9 cellular contexts compared by ENCODE assay signal in the genomic region with DNA sequence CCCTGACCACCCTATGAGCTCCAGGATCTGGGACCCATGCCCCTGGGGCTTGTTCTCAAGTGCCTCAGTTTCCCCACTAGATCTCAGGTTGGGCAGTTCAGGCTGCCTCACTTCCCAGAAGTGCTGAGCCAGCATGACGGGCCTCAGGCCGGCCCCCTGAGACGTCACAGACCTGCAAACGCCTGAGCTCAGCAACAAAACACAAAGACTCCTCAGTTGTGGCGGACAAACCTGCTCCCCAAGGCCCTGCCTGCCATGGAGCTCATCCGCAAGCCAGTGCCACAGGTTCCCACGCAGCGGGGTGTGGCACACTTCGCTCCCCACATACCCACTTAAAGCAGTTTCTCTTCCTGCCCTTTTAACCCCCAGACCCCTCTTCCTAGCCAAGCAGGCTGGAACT. TPM values are rescaled to one million over a fixed set of nuclear protein-coding genes. Genes with fewer than 3 reads are reported as not detected.
DNase-seq lines count a peak whose midpoint lies in the region; FAIRE-seq and TF ChIP-seq lines count a peak whose summit lies in the region.
"Had no signal": no experiment of that assay in that cellular context is flagged by ENCODE, and none has a peak within 500 bp of the region (broad histone marks: within the 10 kb centered on the region; RNA-seq: fewer than 3 reads in every experiment).

No MANE protein-coding gene starts in this region.

- H3K4me2 ChIP-seq in Loucy (ENCODE audit: low read depth, low read length, poor library complexity, severe bottlenecking), result peak overlapping the region; percentile 64
- peak overlapping the region; percentile 66 for H3K4me2 ChIP-seq in astrocyte (ENCODE audit: low read length)

- FAIRE-seq in astrocyte (lab: Jason Lieb, UNC), result no peak

- H3K27me3 Mint-ChIP-seq in astrocyte (ENCODE audit: low read depth, unreplicated experiment) (peaks cover 48% of the 10 kb centered on the region), endothelial cell (ENCODE audit: unreplicated experiment) (peaks cover 9% of the 10 kb centered on the region)
- H3K27me3 Mint-ChIP-seq: stimulated activated naive CD8-positive, alpha-beta T cell treated with anti-CD3 and anti-CD28 coated beads, Interleukin-15, Interleukin-2, amounts not matched to agents 100 ng/mL and 50 ng/mL, for 24 hours had no signal

- H3K27ac ChIP-seq in astrocyte (ENCODE audit: low read depth, low read length), result peak overlapping the region; percentile 40
- peak overlapping the region; percentile 38 for H3K27ac ChIP-seq in substantia nigra (ENCODE audit: low read depth, low read length, poor library complexity, severe bottlenecking)

- H3K27ac Mint-ChIP-seq in astrocyte (ENCODE audit: unreplicated experiment) (peak overlapping the region; percentile 75), endothelial cell (ENCODE audit: unreplicated experiment) (no peak overlapping the region)
- H3K27ac Mint-ChIP-seq: stimulated activated naive CD8-positive, alpha-beta T cell treated with anti-CD3 and anti-CD28 coated beads, Interleukin-15, Interleukin-2, amounts not matched to agents 100 ng/mL and 50 ng/mL, for 24 hours had no signal

- peaks cover 19% of the 10 kb centered on the region for H3K36me3 Mint-ChIP-seq in astrocyte (ENCODE audit: low read depth, unreplicated experiment)
- H3K36me3 Mint-ChIP-seq in endothelial cell (ENCODE audit: low read depth, unreplicated experiment), result peaks cover 3% of the 10 kb centered on the region

- H3K9ac ChIP-seq in Loucy (ENCODE audit: low read depth, low read length, poor library complexity, severe bottlenecking) (peak overlapping the region; percentile 65), astrocyte (ENCODE audit: low read length) (peak overlapping the region; percentile 32)

- H3K79me2 ChIP-seq in Loucy (ENCODE audit: insufficient read depth, low read length), result peaks cover 97% of the 10 kb centered on the region
- H3K79me2 ChIP-seq in astrocyte (ENCODE audit: insufficient read depth, low read length), result peaks cover 6% of the 10 kb centered on the region

- peak overlapping the region; percentile 52 for H3K4me3 ChIP-seq in Loucy (ENCODE audit: low read length, poor library complexity, severe bottlenecking)
- no peak overlapping the region for H3K4me3 ChIP-seq in astrocyte (ENCODE audit: insufficient read depth, low read depth, low read length)

- no peaks in the 10 kb centered on the region for H3K27me3 ChIP-seq in Loucy (ENCODE audit: insufficient read depth, low read length, poor library complexity, severe bottlenecking)
- no peaks in the 10 kb centered on the region for H3K27me3 ChIP-seq in astrocyte (ENCODE audit: insufficient read depth, low read length)

- H3K9me2 ChIP-seq in Loucy (replicated peaks; ENCODE audit: low read depth, low read length), result no peaks in the 10 kb centered on the region

- peaks cover under 1% of the 10 kb centered on the region for H3K9me3 Mint-ChIP-seq in astrocyte (ENCODE audit: unreplicated experiment)
- no peaks in the 10 kb centered on the region for H3K9me3 Mint-ChIP-seq in endothelial cell (ENCODE audit: unreplicated experiment)
- H3K9me3 Mint-ChIP-seq: stimulated activated naive CD8-positive, alpha-beta T cell treated with anti-CD3 and anti-CD28 coated beads, Interleukin-15, Interleukin-2, amounts not matched to agents 100 ng/mL and 50 ng/mL, for 24 hours had no signal

- peaks cover 11% of the 10 kb centered on the region for H4K20me1 ChIP-seq in Loucy (ENCODE audit: insufficient read depth, low read length, poor library complexity, severe bottlenecking)
- peaks cover 16% of the 10 kb centered on the region for H4K20me1 ChIP-seq in astrocyte (ENCODE audit: insufficient read depth, low read length)

- no peaks in the 10 kb centered on the region for H3F3A ChIP-seq in Loucy (ENCODE audit: low read depth)

- no peaks in the 10 kb centered on the region for H3K9me3 ChIP-seq in Loucy (ENCODE audit: insufficient read depth, low read depth, low read length)
- H3K9me3 ChIP-seq in astrocyte (ENCODE audit: insufficient read depth, low read depth, low read length), result no peaks in the 10 kb centered on the region

- DNase-seq in astrocyte (ENCODE audit: low read depth) (no peak), lung microvascular endothelial cell (ENCODE audit: low read depth in 2 of 2) (peak; percentile 18 to 37), substantia nigra (lab: John Stamatoyannopoulos, UW) (no peak), endothelial cell (ENCODE audit: low spot score) (no peak), GM19240 (ENCODE audit: insufficient read length, low spot score) (no peak), Kasumi-1 (lab: John Stamatoyannopoulos, UW) (no peak)
- DNase-seq: NCI-H2029 had no signal

- peaks cover 4% of the 10 kb centered on the region for H3K4me1 Mint-ChIP-seq in astrocyte (ENCODE audit: low read depth, unreplicated experiment)
- H3K4me1 Mint-ChIP-seq in endothelial cell (ENCODE audit: unreplicated experiment), result peaks cover 42% of the 10 kb centered on the region

- H3K36me3 ChIP-seq in Loucy (ENCODE audit: insufficient read depth, low read length), result peaks cover 8% of the 10 kb centered on the region; the same call in 1 of the 2 replicates
- no peaks in the 10 kb centered on the region for H3K36me3 ChIP-seq in astrocyte (ENCODE audit: insufficient read depth, low read length)

- no peak overlapping the region for H3K4me3 Mint-ChIP-seq in astrocyte (ENCODE audit: unreplicated experiment)
- H3K4me3 Mint-ChIP-seq in endothelial cell (ENCODE audit: unreplicated experiment), result no peak overlapping the region
- H3K4me3 Mint-ChIP-seq: stimulated activated naive CD8-positive, alpha-beta T cell treated with anti-CD3 and anti-CD28 coated beads, Interleukin-15, Interleukin-2, amounts not matched to agents 100 ng/mL and 50 ng/mL, for 24 hours had no signal

- no peak for TF ChIP-seq CTCF in Loucy (conservative IDR thresholded peaks at IDR 0.05; ENCODE audit: low read length)
- TF ChIP-seq CTCF in astrocyte (IDR thresholded peaks at IDR 0.05; ENCODE audit: insufficient read depth, low read depth, low read length), result no peak
- no peak for TF ChIP-seq CTCF in endothelial cell (IDR thresholded peaks at IDR 0.05; ENCODE audit: unreplicated experiment)

- H3K4me1 ChIP-seq in Loucy (ENCODE audit: insufficient read depth, low read length, poor library complexity, severe bottlenecking), result peaks cover 72% of the 10 kb centered on the region
- H3K4me1 ChIP-seq in astrocyte (ENCODE audit: insufficient read depth, low read length), result peaks cover 17% of the 10 kb centered on the region

- H2AFZ ChIP-seq in Loucy (ENCODE audit: low read length) (no peak overlapping the region), astrocyte (ENCODE audit: low read depth, low read length) (peak overlapping the region; percentile 64)

RNA-seq across cellular contexts. Expression of a gene that starts 45.2 kb away (rescaled TPM):
- total RNA-seq in astrocyte (16.9 and 17.7 TPM in 2 replicates), lung microvascular endothelial cell (2.2 and 4.1 TPM in 2 replicates), endothelial cell (ENCODE audit: unreplicated experiment) (17.9 TPM)

Comparison
In these comparisons a context has a peak if more than half of its experiments do, and no peak if none do; other contexts are left out.
1. DNase-seq: peak in lung microvascular endothelial cell (2 of 2); none in astrocyte (single experiment), substantia nigra (0 of 49), endothelial cell (single experiment), GM19240 (single experiment) and Kasumi-1 (0 of 2).